Comparison of ENCODE assay signal across 9 cellular contexts in genomic region chr20:17679786-17680127, GRCh38. TPM values are rescaled to one million over a fixed set of nuclear protein-coding genes. Genes with fewer than 3 reads are reported as not detected.
DNase-seq lines count a peak whose midpoint lies in the region; ATAC-seq lines count a peak whose summit lies in the region.
"Had no signal": no experiment of that assay in that cellular context is flagged by ENCODE, and none has a peak within 500 bp of the region (broad histone marks: within the 10 kb centered on the region; RNA-seq: fewer than 3 reads in every experiment).

No MANE protein-coding gene starts in this region.

- H3K36me3 ChIP-seq in stomach smooth muscle (ENCODE audit: control insufficient read depth in 2 of 2, insufficient read depth in 2 of 2, low read length in 2 of 2), result peaks cover 0 to 12% of the 10 kb centered on the region in 2 donors

- DNase-seq in T-helper 2 cell treated with Interferon-gamma antibody and Interleukin-4, amounts not matched to agents 5 μg/mL and 100 μg/mL, for 36 hours (ENCODE audit: low spot score), result no peak
- DNase-seq in T-helper 2 cell, result no peak
- DNase-seq in immature natural killer cell, result no peak
- no peak for DNase-seq in NCI-H2227 (lab: John Stamatoyannopoulos, UW; ENCODE audit: unreplicated experiment)
- DNase-seq: central memory CD4-positive, alpha-beta T cell had no signal

- H3K27me3 Mint-ChIP-seq in T-helper 2 cell treated with Interferon-gamma antibody and Interleukin-4, amounts not matched to agents 5 μg/mL and 100 μg/mL, for 36 hours (ENCODE audit: low read depth), result peaks cover 15% of the 10 kb centered on the region
- peaks cover 6% of the 10 kb centered on the region for H3K27me3 Mint-ChIP-seq in activated naive CD8-positive, alpha-beta T cell
- H3K27me3 Mint-ChIP-seq in immature natural killer cell (ENCODE audit: low read depth in 3 of 3), result peaks cover 19 to 22% (median 21%) of the 10 kb centered on the region in 3 donors

- H3K9ac ChIP-seq in stomach smooth muscle (ENCODE audit: low read length in 2 of 2), result peak overlapping the region; percentile 64 to 76

- peaks cover 27% of the 10 kb centered on the region for H3K4me1 Mint-ChIP-seq in T-helper 2 cell treated with Interferon-gamma antibody and Interleukin-4, amounts not matched to agents 5 μg/mL and 100 μg/mL, for 36 hours (ENCODE audit: low read depth)
- peaks cover 18% of the 10 kb centered on the region for H3K4me1 Mint-ChIP-seq in activated naive CD8-positive, alpha-beta T cell (ENCODE audit: low read depth)
- H3K4me1 Mint-ChIP-seq in immature natural killer cell, result peaks cover 35 to 64% of the 10 kb centered on the region in 2 donors

- peaks cover 28% of the 10 kb centered on the region for H3K36me3 Mint-ChIP-seq in T-helper 2 cell treated with Interferon-gamma antibody and Interleukin-4, amounts not matched to agents 5 μg/mL and 100 μg/mL, for 36 hours (ENCODE audit: low read depth)
- peaks cover 3% of the 10 kb centered on the region for H3K36me3 Mint-ChIP-seq in activated naive CD8-positive, alpha-beta T cell
- peaks cover 0 to 9% (median 4%) of the 10 kb centered on the region in 3 donors for H3K36me3 Mint-ChIP-seq in immature natural killer cell

- H3K4me1 ChIP-seq in stomach smooth muscle (ENCODE audit: control insufficient read depth, insufficient read depth, low read length), result peaks cover 25% of the 10 kb centered on the region

- H3K9me3 Mint-ChIP-seq in T-helper 2 cell treated with Interferon-gamma antibody and Interleukin-4, amounts not matched to agents 5 μg/mL and 100 μg/mL, for 36 hours, result no peaks in the 10 kb centered on the region
- H3K9me3 Mint-ChIP-seq in activated naive CD8-positive, alpha-beta T cell (ENCODE audit: low read depth), result no peaks in the 10 kb centered on the region
- no peaks in the 10 kb centered on the region for H3K9me3 Mint-ChIP-seq in immature natural killer cell

- H3K4me3 Mint-ChIP-seq in T-helper 2 cell treated with Interferon-gamma antibody and Interleukin-4, amounts not matched to agents 5 μg/mL and 100 μg/mL, for 36 hours, result peak overlapping the region; percentile 82
- peak overlapping the region; percentile 84 for H3K4me3 Mint-ChIP-seq in activated naive CD8-positive, alpha-beta T cell
- peak overlapping the region; percentile 84 to 90 (median 87) for H3K4me3 Mint-ChIP-seq in immature natural killer cell

- H3K4me3 ChIP-seq in stomach smooth muscle (ENCODE audit: low read length in 2 of 2), result peak overlapping the region; percentile 75 to 81

- peaks cover 0 to 3% of the 10 kb centered on the region in 2 donors for H3K27me3 ChIP-seq in stomach smooth muscle (ENCODE audit: control insufficient read depth in 1 of 2, insufficient read depth in 2 of 2, low read length in 2 of 2)

- peak overlapping the region; percentile 58 for H3K27ac Mint-ChIP-seq in T-helper 2 cell treated with Interferon-gamma antibody and Interleukin-4, amounts not matched to agents 5 μg/mL and 100 μg/mL, for 36 hours
- peak overlapping the region; percentile 55 for H3K27ac Mint-ChIP-seq in activated naive CD8-positive, alpha-beta T cell
- H3K27ac Mint-ChIP-seq in immature natural killer cell, result peak overlapping the region; percentile 88 to 97 (median 94)

- H3K27ac ChIP-seq in stomach smooth muscle (ENCODE audit: low read length), result peak overlapping the region; percentile 78

- ATAC-seq in HG03280 (IDR thresholded peaks at IDR 0.05; ENCODE audit: unreplicated experiment) (no peak), HG03432 (IDR thresholded peaks at IDR 0.05; ENCODE audit: unreplicated experiment) (no peak)

- H3K9me3 ChIP-seq in stomach smooth muscle (ENCODE audit: control insufficient read depth in 2 of 2, low read length in 2 of 2), result no peaks in the 10 kb centered on the region

RNA-seq across cellular contexts. Expression of gene RRBP1, which starts 2.3 kb away (rescaled TPM):
- 10 to 100 TPM in 1 of 3 donors, 1 to 10 TPM in 2; 4.1 to 39.0 (median 5.7) TPM for polyA plus RNA-seq in immature natural killer cell

RNA-seq across cellular contexts. Expression of gene BANF2, which starts 20.0 kb away (rescaled TPM):
- polyA plus RNA-seq in immature natural killer cell, result not detected
